ENCODE assay signal across 13 cellular contexts in genomic region chr14:69880051-69880487, GRCh38. TPM values are rescaled to one million over a fixed set of nuclear protein-coding genes. Genes with fewer than 3 reads are reported as not detected.
DNase-seq lines count a peak whose midpoint lies in the region; ATAC-seq, FAIRE-seq and TF ChIP-seq lines count a peak whose summit lies in the region.
"Had no signal": no experiment of that assay in that cellular context is flagged by ENCODE, and none has a peak within 500 bp of the region (broad histone marks: within the 10 kb centered on the region; RNA-seq: fewer than 3 reads in every experiment).

No MANE protein-coding gene starts in this region.

- no peak overlapping the region for H2BK5ac ChIP-seq in mesendoderm (ENCODE audit: low read length)

- H3K4me3 ChIP-seq in left ventricle myocardium inferior (peak overlapping the region; percentile 56), bronchial epithelial cell (ENCODE audit: low read depth, low read length) (peak overlapping the region; percentile 45), mesendoderm (ENCODE audit: low read length) (no peak overlapping the region)
- no peak overlapping the region for H3K4me3 ChIP-seq in naive thymus-derived CD4-positive, alpha-beta T cell (ENCODE audit: low read length)

- in situ Hi-C loops in GM13977 (cut with MboI; ENCODE audit: low pct_unique_long_range_greater_than_20kb, low sequenced_read_pairs, unreplicated experiment): no loop called here
- in situ Hi-C loops in GM13976 (cut with MboI; ENCODE audit: low sequenced_read_pairs, unreplicated experiment): no loop called here

- no peak overlapping the region for H2BK120ac ChIP-seq in mesendoderm (ENCODE audit: low read depth, low read length)

- H3K9me3 Mint-ChIP-seq in naive thymus-derived CD4-positive, alpha-beta T cell: peaks cover 0 to 2% (median 0%) of the 10 kb centered on the region in 11 donors
- H3K9me3 Mint-ChIP-seq: stimulated activated naive B cell treated with anti-CD40 and anti-IgM and Interleukin-4, amounts not matched to agents 10 μg/mL and 1 μg/mL and 100 μg/mL, for 72 hours had no signal

- intact Hi-C loops in left ventricle myocardium inferior (cut with micrococcal nuclease) (no loop called here), Right ventricle myocardium inferior (cut with DNase I) (no loop called here)
- intact Hi-C loops in naive thymus-derived CD4-positive, alpha-beta T cell (cut with micrococcal nuclease): no loop called here

- peaks cover 82% of the 10 kb centered on the region for H3K27me3 ChIP-seq in left ventricle myocardium inferior (ENCODE audit: low read depth)
- peaks cover 3% of the 10 kb centered on the region for H3K27me3 ChIP-seq in bronchial epithelial cell (ENCODE audit: control insufficient read depth, insufficient read depth, low read length)
- peaks cover 17% of the 10 kb centered on the region for H3K27me3 ChIP-seq in mesendoderm (ENCODE audit: insufficient read depth, low read length, poor library complexity)
- H3K27me3 ChIP-seq in naive thymus-derived CD4-positive, alpha-beta T cell (ENCODE audit: control insufficient read depth in 2 of 2, insufficient read depth in 2 of 2, low read length in 2 of 2): peaks cover 0 to 4% of the 10 kb centered on the region in 2 donors

- peak overlapping the region in 2 of 10 donors; percentile 12 to 31 for H3K4me3 Mint-ChIP-seq in naive thymus-derived CD4-positive, alpha-beta T cell
- H3K4me3 Mint-ChIP-seq: CD4-positive, CD25-positive, alpha-beta regulatory T cell had no signal

- H3K36me3 ChIP-seq in left ventricle myocardium inferior (no peaks in the 10 kb centered on the region), bronchial epithelial cell (ENCODE audit: control insufficient read depth, insufficient read depth, low read length) (no peaks in the 10 kb centered on the region), mesendoderm (ENCODE audit: control insufficient read depth, insufficient read depth, low read length) (no peaks in the 10 kb centered on the region)
- H3K36me3 ChIP-seq in naive thymus-derived CD4-positive, alpha-beta T cell (ENCODE audit: control insufficient read depth in 2 of 3, insufficient read depth in 3 of 3, low read length in 3 of 3): no peaks in the 10 kb centered on the region

- FAIRE-seq in bronchial epithelial cell (lab: Jason Lieb, UNC): no peak

- H3K36me3 Mint-ChIP-seq in naive thymus-derived CD4-positive, alpha-beta T cell: no peaks in the 10 kb centered on the region
- H3K36me3 Mint-ChIP-seq: CD4-positive, CD25-positive, alpha-beta regulatory T cell; stimulated activated naive B cell treated with anti-CD40 and anti-IgM and Interleukin-4, amounts not matched to agents 10 μg/mL and 1 μg/mL and 100 μg/mL, for 72 hours had no signal

- no peak overlapping the region for H3K18ac ChIP-seq in mesendoderm (ENCODE audit: low read length)

- TF ChIP-seq CTCF in left ventricle myocardium inferior (IDR thresholded peaks at IDR 0.05; ENCODE audit: borderline replicate concordance): no peak
- TF ChIP-seq CTCF in bronchial epithelial cell (IDR thresholded peaks at IDR 0.05; ENCODE audit: insufficient read depth, low read length, severe bottlenecking): no peak
- TF ChIP-seq CTCF in GM13977 (IDR thresholded peaks at IDR 0.05; ENCODE audit: extremely low read depth, insufficient read depth, missing control alignments): no peak
- no peak for TF ChIP-seq CTCF in GM13976 (IDR thresholded peaks at IDR 0.05; ENCODE audit: borderline replicate concordance, control extremely low read depth, extremely low read depth, insufficient read depth, missing control alignments)

- no peak overlapping the region for H2BK15ac ChIP-seq in mesendoderm (replicated peaks; ENCODE audit: low read depth)

- no peak overlapping the region for H3K23ac ChIP-seq in mesendoderm (ENCODE audit: low read length)

- H3K9me3 ChIP-seq in left ventricle myocardium inferior (replicated peaks): no peaks in the 10 kb centered on the region
- H3K9me3 ChIP-seq in naive thymus-derived CD4-positive, alpha-beta T cell (ENCODE audit: control insufficient read depth in 2 of 3, low read length in 3 of 3): no peaks in the 10 kb centered on the region

- POLR2A ChIA-PET in naive thymus-derived CD4-positive, alpha-beta T cell (lab: Charles Lee): no interaction called here

- peaks cover 48 to 75% (median 61%) of the 10 kb centered on the region in 5 donors for H3K27me3 Mint-ChIP-seq in naive thymus-derived CD4-positive, alpha-beta T cell

- CTCF ChIA-PET in naive thymus-derived CD4-positive, alpha-beta T cell (lab: Charles Lee): no interaction called here

- no peak overlapping the region for H2AK5ac ChIP-seq in mesendoderm (ENCODE audit: low read length)

- no peaks in the 10 kb centered on the region for H3K79me1 ChIP-seq in mesendoderm (ENCODE audit: low read length)

- no peak overlapping the region for H3K4ac ChIP-seq in mesendoderm (ENCODE audit: low read depth, low read length)

- no peak for DNase-seq in left ventricle myocardium inferior
- DNase-seq in Right ventricle myocardium inferior (ENCODE audit: missing footprints): no peak
- DNase-seq in bronchial epithelial cell (ENCODE audit: low read depth): no peak
- DNase-seq in mesendoderm: peak; percentile 19
- no peak for DNase-seq in naive thymus-derived CD4-positive, alpha-beta T cell
- DNase-seq in GM13977 (ENCODE audit: low spot score): no peak
- DNase-seq in HUDEP-2 (lab: John Stamatoyannopoulos, UW; ENCODE audit: unreplicated experiment in 76 of 76): no peak
- no peak for DNase-seq in GM13976 (ENCODE audit: low spot score)
- DNase-seq: activated CD4-positive, alpha-beta T cell treated with anti-CD3 and anti-CD28 coated beads, Interleukin-2, amount 50 U/mL, for 1 hour; CD4-positive, CD25-positive, alpha-beta regulatory T cell; KBM-7; RPMI8226; stimulated activated naive B cell treated with anti-CD40 and anti-IgM and Interleukin-4, amounts not matched to agents 10 μg/mL and 1 μg/mL and 100 μg/mL, for 72 hours had no signal

- WGBS in mesendoderm (ENCODE audit: extremely low coverage, insufficient coverage, low lambda C conversion rate): no CpG with 5 or more reads among the region's 21 CpGs

- peak overlapping the region; percentile 87 for H3K4me2 ChIP-seq in mesendoderm (ENCODE audit: low read length)

- H3K27ac ChIP-seq in left ventricle myocardium inferior (replicated peaks): no peak overlapping the region
- no peak overlapping the region for H3K27ac ChIP-seq in mesendoderm (ENCODE audit: low read depth, low read length)
- H3K27ac ChIP-seq in naive thymus-derived CD4-positive, alpha-beta T cell (ENCODE audit: low read depth, low read length): no peak overlapping the region

- no peak overlapping the region for H3K56ac ChIP-seq in mesendoderm (ENCODE audit: low read length)

- H4K8ac ChIP-seq in mesendoderm (ENCODE audit: low read depth, low read length): no peak overlapping the region

- peaks cover 0 to 7% (median 0%) of the 10 kb centered on the region in 7 donors for H3K4me1 Mint-ChIP-seq in naive thymus-derived CD4-positive, alpha-beta T cell

- H3K79me2 ChIP-seq in mesendoderm (ENCODE audit: control insufficient read depth, insufficient read depth, low read length): no peaks in the 10 kb centered on the region

- H4K5ac ChIP-seq in mesendoderm (ENCODE audit: low read length): no peak overlapping the region

- no peak overlapping the region for H3K27ac Mint-ChIP-seq in naive thymus-derived CD4-positive, alpha-beta T cell
- H3K27ac Mint-ChIP-seq: CD4-positive, CD25-positive, alpha-beta regulatory T cell; stimulated activated naive B cell treated with anti-CD40 and anti-IgM and Interleukin-4, amounts not matched to agents 10 μg/mL and 1 μg/mL and 100 μg/mL, for 72 hours had no signal

- H3K9ac ChIP-seq in mesendoderm (ENCODE audit: low read length): no peak overlapping the region

- peaks cover 9% of the 10 kb centered on the region for H3K4me1 ChIP-seq in left ventricle myocardium inferior
- no peaks in the 10 kb centered on the region for H3K4me1 ChIP-seq in mesendoderm (ENCODE audit: control insufficient read depth, low read depth, low read length)
- H3K4me1 ChIP-seq in naive thymus-derived CD4-positive, alpha-beta T cell (ENCODE audit: control insufficient read depth in 2 of 2, insufficient read depth in 2 of 2, low read length in 2 of 2): no peaks in the 10 kb centered on the region

- ATAC-seq in Right ventricle myocardium inferior: no peak
- no peak for ATAC-seq in naive thymus-derived CD4-positive, alpha-beta T cell

RNA-seq across cellular contexts. Expression of gene SMOC1, which starts 0.9 kb away (rescaled TPM):
- 4.4 TPM for total RNA-seq in left ventricle myocardium inferior
- 1.2 TPM for total RNA-seq in Right ventricle myocardium inferior
- total RNA-seq in bronchial epithelial cell: 10.8 and 16.3 TPM in 2 replicates
- 0.17 TPM for polyA plus RNA-seq in mesendoderm (2013, experiment 1 of 2)
- 0.17 TPM for polyA plus RNA-seq in mesendoderm (2013, experiment 2 of 2)
- under 1 TPM in 1 of 5 experiments, not detected in 4; 0.71 TPM for total RNA-seq in naive thymus-derived CD4-positive, alpha-beta T cell
- polyA plus RNA-seq in naive thymus-derived CD4-positive, alpha-beta T cell: not detected
- total RNA-seq: CD4-positive, CD25-positive, alpha-beta regulatory T cell had no signal
- polyA plus RNA-seq: CD4-positive, CD25-positive, alpha-beta regulatory T cell had no signal

Comparison
In these comparisons a context has a peak if more than half of its experiments do, and no peak if none do; other contexts are left out.
1. H3K4me3 ChIP-seq: peak in left ventricle myocardium inferior (single experiment) and bronchial epithelial cell (single experiment); none in mesendoderm (single experiment) and naive thymus-derived CD4-positive, alpha-beta T cell (single experiment).